In the genomic region with DNA sequence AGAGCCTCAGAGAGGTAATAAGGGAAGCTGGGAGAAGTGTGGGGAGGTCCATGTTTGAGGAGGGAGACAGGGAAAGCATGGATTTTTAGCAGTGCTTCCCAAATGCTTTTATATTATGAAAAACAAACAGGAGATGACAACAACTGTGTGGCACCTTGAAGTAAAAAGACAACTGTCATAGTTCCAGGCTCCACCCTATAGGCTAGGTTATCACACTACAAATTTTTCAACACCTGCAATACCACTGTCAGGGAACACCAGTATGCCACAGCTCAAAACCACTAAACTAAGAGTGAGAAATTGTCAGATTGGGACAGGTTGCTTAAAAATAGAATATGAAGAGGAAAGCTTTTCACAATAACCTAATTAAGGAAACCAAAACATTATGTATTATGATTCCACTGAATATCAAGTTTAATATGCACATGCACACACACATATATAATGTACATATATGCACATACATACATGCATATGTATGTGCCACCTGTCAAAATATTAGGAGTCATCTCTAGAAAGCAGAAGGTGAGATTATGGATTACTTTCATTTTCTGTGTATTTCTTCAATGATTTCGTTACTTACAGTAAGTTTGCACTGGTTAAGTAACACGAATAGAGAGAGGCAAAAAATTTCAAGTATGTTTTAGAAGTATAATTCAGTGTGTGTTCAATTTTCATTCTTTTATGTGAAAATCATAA, we compare ENCODE assay signal across 9 cellular contexts.
DNase-seq lines count a peak whose midpoint lies in the region; ATAC-seq, FAIRE-seq and TF ChIP-seq lines count a peak whose summit lies in the region.
"Had no signal": no experiment of that assay in that cellular context is flagged by ENCODE, and none has a peak within 500 bp of the region (broad histone marks: within the 10 kb centered on the region; RNA-seq: fewer than 3 reads in every experiment).

No MANE protein-coding gene starts in this region.

- H3K4me1 ChIP-seq in right lobe of liver (peaks cover 0 to 10% (median 0%) of the 10 kb centered on the region in 4 donors), aorta (ENCODE audit: control insufficient read depth in 1 of 2, insufficient read depth in 2 of 2, low read length in 2 of 2) (peaks cover 0 to 2% of the 10 kb centered on the region in 2 donors)

- intact Hi-C loops in right lobe of liver (cut with DNase I): no loop called here
- intact Hi-C loops in aorta (cut with DNase I): no loop called here

- H3K9me3 ChIP-seq in right lobe of liver (no peaks in the 10 kb centered on the region), aorta (ENCODE audit: control insufficient read depth, low read length) (no peaks in the 10 kb centered on the region)

- peak; percentile 76 for FAIRE-seq in GM18507 (lab: Jason Lieb, UNC)

- H3K4me3 ChIP-seq in right lobe of liver: no peak overlapping the region
- no peak overlapping the region for H3K4me3 ChIP-seq in aorta (ENCODE audit: low read length in 2 of 2)

- TF ChIP-seq POLR2A in right lobe of liver (IDR thresholded peaks at IDR 0.05): no peak

- ATAC-seq in GM21529 (IDR thresholded peaks at IDR 0.05; ENCODE audit: unreplicated experiment) (peak; percentile 92), HG03520 (IDR thresholded peaks at IDR 0.05; ENCODE audit: unreplicated experiment) (peak; percentile 96), right lobe of liver (peak in 3 of 4 donors; percentile 26 to 46 (median 28)), aorta (ENCODE audit: low FRiP score) (no peak)

- no peak for TF ChIP-seq CTCF in right lobe of liver (IDR thresholded peaks at IDR 0.05)

- WGBS in right lobe of liver (ENCODE audit: insufficient coverage, low coverage, low lambda C conversion rate, missing lambda C conversion rate): 16% methylated on average over 2 of the region's 2 CpGs
- WGBS in aorta, 2 donors: 64 to 66% methylated on average over 2 of the region's 2 CpGs

- DNase-seq in GM18507 (ENCODE audit: extremely low spot score, insufficient read length, low read depth): peak; percentile 3
- DNase-seq in right lobe of liver: no peak
- no peak for DNase-seq in stimulated activated CD4-positive, alpha-beta T cell treated with anti-CD3 and anti-CD28 coated beads, Interleukin-1b, Interleukin-23, amount 100 ng/mL, for 48 hours
- no peak for DNase-seq in aorta
- DNase-seq in stimulated activated CD4-positive, alpha-beta T cell treated with anti-CD3 and anti-CD28 coated beads, Interleukin-2, amount 100 ng/mL, for 48 hours: no peak
- DNase-seq in activated CD4-positive, alpha-beta T cell treated with anti-CD3 and anti-CD28 coated beads, Interleukin-2, amount 50 U/mL, for 48 hours: no peak
- DNase-seq: NCI-H526 had no signal

- H3K36me3 ChIP-seq in right lobe of liver (no peaks in the 10 kb centered on the region), aorta (ENCODE audit: control insufficient read depth in 1 of 2, insufficient read depth in 2 of 2, low read length in 1 of 2) (no peaks in the 10 kb centered on the region)

- H3K27me3 ChIP-seq in right lobe of liver (no peaks in the 10 kb centered on the region), aorta (ENCODE audit: control insufficient read depth in 1 of 2, insufficient read depth in 2 of 2, low read length in 1 of 2) (no peaks in the 10 kb centered on the region)

- H3K27ac ChIP-seq in right lobe of liver: no peak overlapping the region
- H3K27ac ChIP-seq in aorta (ENCODE audit: low read depth in 1 of 2, low read length in 2 of 2): no peak overlapping the region
